Comparison of ENCODE assay signal across 1 cellular context in the genomic region with DNA sequence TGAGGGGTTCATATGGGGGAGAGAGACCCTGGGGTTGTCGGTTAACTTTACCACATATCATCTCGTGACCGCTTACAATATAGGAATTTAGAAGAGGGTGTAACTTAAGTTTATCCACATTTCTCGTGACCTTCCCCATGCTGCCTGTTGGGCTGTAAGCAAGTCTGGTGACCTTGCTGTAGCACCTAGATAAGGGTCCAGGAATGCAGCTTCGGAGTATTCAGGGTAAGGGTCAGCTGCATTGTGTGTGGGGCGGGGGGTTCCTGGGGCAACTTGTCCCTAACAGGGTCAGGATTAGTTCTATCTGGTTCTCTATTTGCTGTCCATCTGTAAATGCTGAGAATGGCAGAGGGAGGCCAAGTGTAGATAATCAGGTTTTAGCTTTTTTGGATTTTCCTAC.
TF ChIP-seq lines count a peak whose summit lies in the region.

No MANE protein-coding gene starts in this region.

TF ChIP-seq in GM23338, 12 proteins besides CTCF, POLR2A, EP300 and RAD21:
- TF ChIP-seq, protein P1, sequence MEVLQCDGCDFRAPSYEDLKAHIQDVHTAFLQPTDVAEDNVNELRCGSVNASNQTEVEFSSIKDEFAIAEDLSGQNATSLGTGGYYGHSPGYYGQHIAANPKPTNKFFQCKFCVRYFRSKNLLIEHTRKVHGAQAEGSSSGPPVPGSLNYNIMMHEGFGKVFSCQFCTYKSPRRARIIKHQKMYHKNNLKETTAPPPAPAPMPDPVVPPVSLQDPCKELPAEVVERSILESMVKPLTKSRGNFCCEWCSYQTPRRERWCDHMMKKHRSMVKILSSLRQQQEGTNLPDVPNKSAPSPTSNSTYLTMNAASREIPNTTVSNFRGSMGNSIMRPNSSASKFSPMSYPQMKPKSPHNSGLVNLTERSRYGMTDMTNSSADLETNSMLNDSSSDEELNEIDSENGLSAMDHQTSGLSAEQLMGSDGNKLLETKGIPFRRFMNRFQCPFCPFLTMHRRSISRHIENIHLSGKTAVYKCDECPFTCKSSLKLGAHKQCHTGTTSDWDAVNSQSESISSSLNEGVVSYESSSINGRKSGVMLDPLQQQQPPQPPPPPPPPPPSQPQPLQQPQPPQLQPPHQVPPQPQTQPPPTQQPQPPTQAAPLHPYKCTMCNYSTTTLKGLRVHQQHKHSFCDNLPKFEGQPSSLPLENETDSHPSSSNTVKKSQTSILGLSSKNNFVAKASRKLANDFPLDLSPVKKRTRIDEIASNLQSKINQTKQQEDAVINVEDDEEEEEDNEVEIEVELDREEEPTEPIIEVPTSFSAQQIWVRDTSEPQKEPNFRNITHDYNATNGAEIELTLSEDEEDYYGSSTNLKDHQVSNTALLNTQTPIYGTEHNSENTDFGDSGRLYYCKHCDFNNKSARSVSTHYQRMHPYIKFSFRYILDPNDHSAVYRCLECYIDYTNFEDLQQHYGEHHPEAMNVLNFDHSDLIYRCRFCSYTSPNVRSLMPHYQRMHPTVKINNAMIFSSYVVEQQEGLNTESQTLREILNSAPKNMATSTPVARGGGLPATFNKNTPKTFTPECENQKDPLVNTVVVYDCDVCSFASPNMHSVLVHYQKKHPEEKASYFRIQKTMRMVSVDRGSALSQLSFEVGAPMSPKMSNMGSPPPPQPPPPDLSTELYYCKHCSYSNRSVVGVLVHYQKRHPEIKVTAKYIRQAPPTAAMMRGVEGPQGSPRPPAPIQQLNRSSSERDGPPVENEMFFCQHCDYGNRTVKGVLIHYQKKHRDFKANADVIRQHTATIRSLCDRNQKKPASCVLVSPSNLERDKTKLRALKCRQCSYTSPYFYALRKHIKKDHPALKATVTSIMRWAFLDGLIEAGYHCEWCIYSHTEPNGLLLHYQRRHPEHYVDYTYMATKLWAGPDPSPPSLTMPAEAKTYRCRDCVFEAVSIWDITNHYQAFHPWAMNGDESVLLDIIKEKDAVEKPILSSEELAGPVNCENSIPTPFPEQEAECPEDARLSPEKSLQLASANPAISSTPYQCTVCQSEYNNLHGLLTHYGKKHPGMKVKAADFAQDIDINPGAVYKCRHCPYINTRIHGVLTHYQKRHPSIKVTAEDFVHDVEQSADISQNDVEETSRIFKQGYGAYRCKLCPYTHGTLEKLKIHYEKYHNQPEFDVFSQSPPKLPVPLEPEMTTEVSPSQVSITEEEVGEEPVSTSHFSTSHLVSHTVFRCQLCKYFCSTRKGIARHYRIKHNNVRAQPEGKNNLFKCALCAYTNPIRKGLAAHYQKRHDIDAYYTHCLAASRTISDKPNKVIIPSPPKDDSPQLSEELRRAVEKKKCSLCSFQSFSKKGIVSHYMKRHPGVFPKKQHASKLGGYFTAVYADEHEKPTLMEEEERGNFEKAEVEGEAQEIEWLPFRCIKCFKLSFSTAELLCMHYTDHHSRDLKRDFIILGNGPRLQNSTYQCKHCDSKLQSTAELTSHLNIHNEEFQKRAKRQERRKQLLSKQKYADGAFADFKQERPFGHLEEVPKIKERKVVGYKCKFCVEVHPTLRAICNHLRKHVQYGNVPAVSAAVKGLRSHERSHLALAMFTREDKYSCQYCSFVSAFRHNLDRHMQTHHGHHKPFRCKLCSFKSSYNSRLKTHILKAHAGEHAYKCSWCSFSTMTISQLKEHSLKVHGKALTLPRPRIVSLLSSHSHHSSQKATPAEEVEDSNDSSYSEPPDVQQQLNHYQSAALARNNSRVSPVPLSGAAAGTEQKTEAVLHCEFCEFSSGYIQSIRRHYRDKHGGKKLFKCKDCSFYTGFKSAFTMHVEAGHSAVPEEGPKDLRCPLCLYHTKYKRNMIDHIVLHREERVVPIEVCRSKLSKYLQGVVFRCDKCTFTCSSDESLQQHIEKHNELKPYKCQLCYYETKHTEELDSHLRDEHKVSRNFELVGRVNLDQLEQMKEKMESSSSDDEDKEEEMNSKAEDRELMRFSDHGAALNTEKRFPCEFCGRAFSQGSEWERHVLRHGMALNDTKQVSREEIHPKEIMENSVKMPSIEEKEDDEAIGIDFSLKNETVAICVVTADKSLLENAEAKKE (CRISPR knock-in tag; IDR thresholded peaks at IDR 0.05), result no peak
- TF ChIP-seq NANOG (IDR thresholded peaks at IDR 0.05; ENCODE audit: borderline replicate concordance) (no peak), STAT1 (IDR thresholded peaks at IDR 0.05; ENCODE audit: unreplicated experiment) (no peak), ZNF114 (CRISPR knock-in tag; IDR thresholded peaks at IDR 0.05) (no peak), ZNF331 (CRISPR knock-in tag; IDR thresholded peaks at IDR 0.05; ENCODE audit: low read depth) (no peak), JUNB (IDR thresholded peaks at IDR 0.05; ENCODE audit: unreplicated experiment) (no peak)
TF ChIP-seq in GM23338: peak in this region for 0.
